In genomic region chr17:9676742-9677387, GRCh38 we compare ENCODE assay signal across 9 cellular contexts. TPM values are rescaled to one million over a fixed set of nuclear protein-coding genes. Genes with fewer than 3 reads are reported as not detected.
DNase-seq lines count a peak whose midpoint lies in the region; ATAC-seq, FAIRE-seq and TF ChIP-seq lines count a peak whose summit lies in the region.
"Had no signal": no experiment of that assay in that cellular context is flagged by ENCODE, and none has a peak within 500 bp of the region (broad histone marks: within the 10 kb centered on the region; RNA-seq: fewer than 3 reads in every experiment).

No MANE protein-coding gene starts in this region.

- no peaks in the 10 kb centered on the region for H3K27me3 ChIP-seq in K562 (ENCODE audit: control insufficient read depth in 2 of 2, insufficient read depth in 2 of 2, low read length in 2 of 2)

- H3K36me3 ChIP-seq in K562 (ENCODE audit: control insufficient read depth, insufficient read depth, low read length), result no peaks in the 10 kb centered on the region

- no peak overlapping the region for H3K4me2 ChIP-seq in K562 (ENCODE audit: insufficient read depth, low read length)

- intact Hi-C loops in K562 (cut with micrococcal nuclease), result no loop called here

- no peaks in the 10 kb centered on the region for H3K4me1 ChIP-seq in K562 (replicated peaks in 1 of 2; ENCODE audit: control insufficient read depth in 2 of 2, insufficient read depth in 2 of 2, low read length in 2 of 2)

- no peak for TF ChIP-seq POLR2A in K562 (conservative IDR thresholded peaks at IDR 0.05)

- ATAC-seq in HG03558 (IDR thresholded peaks at IDR 0.05; ENCODE audit: extremely low read depth, unreplicated experiment) (peak; percentile 80), K562 (no peak)

- no peaks in the 10 kb centered on the region for H3K79me2 ChIP-seq in K562 (ENCODE audit: control insufficient read depth, insufficient read depth, low read length)

- TF ChIP-seq RAD21 in K562 (CRISPR knock-in tag; conservative IDR thresholded peaks at IDR 0.05 in 1 of 2, IDR thresholded peaks at IDR 0.05 in 1 of 2), result no peak

- 0% methylated on average over 5 of the region's 9 CpGs for WGBS in K562 (ENCODE audit: insufficient coverage, low coverage, missing lambda C conversion rate)

- TF ChIP-seq EP300 in K562 (IDR thresholded peaks at IDR 0.05; ENCODE audit: low read length), result no peak

- H3K27ac ChIP-seq in K562 (ENCODE audit: extremely low read depth, low read depth, low read length), result no peak overlapping the region
- H3K27ac ChIP-seq: SK-N-MC had no signal

- BruUV-seq in K562 (replicated peaks; lab: Mats Ljungman, UMichigan), result no TSS peak

- no peak overlapping the region for H3K4me3 ChIP-seq in K562
- H3K4me3 ChIP-seq: SK-N-MC had no signal

- FAIRE-seq in K562 (lab: Jason Lieb, UNC), result no peak

- H3K9me3 ChIP-seq in K562 (replicated peaks; ENCODE audit: control insufficient read depth, insufficient read depth, low read depth, low read length), result no peaks in the 10 kb centered on the region

- CTCF ChIA-PET in K562 (lab: Yijun Ruan, JAX; ENCODE audit: low intra/inter-chr PET ratio), result no interaction called here

- POLR2A ChIA-PET in K562 (lab: Yijun Ruan, JAX), result no interaction called here

- H3K9ac ChIP-seq in K562 (ENCODE audit: insufficient read depth in 1 of 2, low read depth in 2 of 2, low read length in 2 of 2), result no peak overlapping the region

- DNase-seq in activated CD8-positive, alpha-beta memory T cell treated with anti-CD3 and anti-CD28 coated beads, Interleukin-2, amount 50 U/mL, for 48 hours, result peak; percentile 47
- DNase-seq in activated CD8-positive, alpha-beta memory T cell treated with anti-CD3 and anti-CD28 coated beads, Interleukin-2, amount 50 U/mL, for 4 hours, result no peak
- DNase-seq in K562 (ENCODE audit: extremely low read depth in 1 of 4, low spot score in 3 of 4) (no peak), G401 (ENCODE audit: low spot score) (no peak), HUDEP-2 (lab: John Stamatoyannopoulos, UW; ENCODE audit: unreplicated experiment in 76 of 76) (no peak)
- DNase-seq in stimulated activated CD4-positive, alpha-beta T cell treated with anti-CD3 and anti-CD28 coated beads, Interleukin-1b, Interleukin-23, amount 100 ng/mL, for 48 hours, result peak; percentile 41
- no peak for DNase-seq in effector CD8-positive, alpha-beta T cell (lab: John Stamatoyannopoulos, UW)

- in situ Hi-C loops in K562 (cut with MboI) (no loop called here), G401 (cut with HindIII; ENCODE audit: low sequenced_read_pairs) (no loop called here)

- no peaks in the 10 kb centered on the region for H3K9me1 ChIP-seq in K562 (ENCODE audit: control insufficient read depth, insufficient read depth, low read length)

- no peak overlapping the region for H2AFZ ChIP-seq in K562 (ENCODE audit: low read depth, low read length)

- no peaks in the 10 kb centered on the region for H4K20me1 ChIP-seq in K562 (replicated peaks; ENCODE audit: control insufficient read depth, insufficient read depth, low read length)

- TF ChIP-seq CTCF in K562 (IDR thresholded peaks at IDR 0.05 in 2 of 3, conservative IDR thresholded peaks at IDR 0.05 in 1 of 3; ENCODE audit: insufficient read depth in 2 of 3, low read depth in 1 of 3, low read length in 3 of 3), result no peak

TF ChIP-seq in K562, 482 proteins besides CTCF, POLR2A, EP300 and RAD21:
- TF ChIP-seq ZNF217 (CRISPR knock-in tag; IDR thresholded peaks at IDR 0.05) (no peak), ZBTB17 (CRISPR knock-in tag; IDR thresholded peaks at IDR 0.05) (0 out of 2 replicates have a peak, but pooled peaks have one; percentile 50), FOSL1 (tag; conservative IDR thresholded peaks at IDR 0.05) (peak; percentile 33; the same call in 1 of the 2 replicates)

RNA-seq across cellular contexts. Expression of gene USP43, which starts 31.5 kb away (rescaled TPM):
- total RNA-seq in K562 (2011; cell fraction: chromatin; rRNA removed; ENCODE audit: low replicate concordance), result 0.42 and 0.72 TPM in 2 replicates
- total RNA-seq in K562 (2011; cell fraction: nucleolus; rRNA removed), result 0.39 and 0.50 TPM in 2 replicates
- 0.37 and 0.61 TPM in 2 replicates for total RNA-seq in K562 (2011; cell fraction: nucleoplasm; rRNA removed)
- total RNA-seq in K562 (2014; rRNA removed) (0.05 and 0.12 TPM in 2 replicates), K562 (2014; rRNA removed; fragmentation: Illumina TruSeq; extraction: Trizol) (0.07 TPM in 1 of 2 replicates, not detected in the other), K562 (2015; rRNA removed; fragmentation: Illumina TruSeq; extraction: Trizol) (0.11 TPM in 2 replicates), K562 (2021) (0.09 and 0.18 TPM in 2 replicates)
- polyA plus RNA-seq in K562 (2011; rRNA removed) (0.04 and 0.08 TPM in 2 replicates), K562 (2014; fragmentation: Illumina TruSeq; extraction: Trizol) (0.07 and 0.10 TPM in 2 replicates), K562 (2014; fragmentation: Nextera tagmentation; extraction: Ambion mirVana) (under 1 TPM in 1 of 2 experiments, not detected in 1; 0.01 TPM), K562 (2014; rRNA removed) (0.05 TPM in 2 replicates)
- 0.04 and 0.10 TPM in 2 replicates for polyA plus RNA-seq in K562 (2011; cell fraction: cytosol; rRNA removed)
- polyA plus RNA-seq in K562 (2011; cell fraction: nucleus; rRNA removed), result 0.69 and 1.0 TPM in 2 replicates
- 0.10 and 0.35 TPM in 2 replicates for polyA plus RNA-seq in K562 (2012)
- polyA minus RNA-seq in K562 (2011; rRNA and poly(A)+ RNA removed), result 0.04 and 0.60 TPM in 2 replicates
- polyA minus RNA-seq in K562 (2011; cell fraction: cytosol; rRNA and poly(A)+ RNA removed), result 0.46 TPM in 1 of 2 replicates, not detected in the other
- polyA minus RNA-seq in K562 (2011; cell fraction: nucleus; rRNA and poly(A)+ RNA removed), result 0.13 and 0.33 TPM in 2 replicates
- total RNA-seq in G401 (2014; rRNA removed; shearing (Covaris generic)), result 2.8 and 3.0 TPM in 2 replicates

Comparison
In these comparisons a context has a peak if more than half of its experiments do, and no peak if none do; other contexts are left out.
1. DNase-seq: peak in activated CD8-positive, alpha-beta memory T cell treated with anti-CD3 and anti-CD28 coated beads, Interleukin-2, amount 50 U/mL, for 48 hours (single experiment) and stimulated activated CD4-positive, alpha-beta T cell treated with anti-CD3 and anti-CD28 coated beads, Interleukin-1b, Interleukin-23, amount 100 ng/mL, for 48 hours (single experiment); none in activated CD8-positive, alpha-beta memory T cell treated with anti-CD3 and anti-CD28 coated beads, Interleukin-2, amount 50 U/mL, for 4 hours (single experiment), K562 (0 of 4), G401 (single experiment), effector CD8-positive, alpha-beta T cell (single experiment) and HUDEP-2 (0 of 76).